7 cellular contexts compared by ENCODE assay signal in the genomic region with DNA sequence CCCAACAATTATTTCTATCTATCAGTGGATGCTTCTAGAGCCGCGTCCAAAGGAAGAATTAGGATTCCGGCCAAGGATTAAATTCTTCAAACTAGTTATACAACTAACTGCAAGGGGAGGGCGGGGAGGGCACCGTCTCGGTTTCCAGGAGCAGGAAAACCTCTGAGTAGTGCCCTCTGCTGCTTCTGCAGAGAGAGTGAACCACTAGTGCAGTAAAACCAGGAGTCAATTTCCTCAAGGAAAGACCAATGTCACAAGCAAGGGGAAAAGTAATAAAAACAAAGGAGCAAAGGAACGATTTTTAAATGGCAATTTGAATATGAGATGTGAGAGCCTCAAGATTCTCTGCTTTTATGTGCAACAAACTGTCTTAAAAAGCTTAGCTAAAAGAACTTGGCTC. TPM values are rescaled to one million over a fixed set of nuclear protein-coding genes. Genes with fewer than 3 reads are reported as not detected.
DNase-seq lines count a peak whose midpoint lies in the region; ATAC-seq, FAIRE-seq and TF ChIP-seq lines count a peak whose summit lies in the region.

No MANE protein-coding gene starts in this region.

- H3K27ac ChIP-seq in keratinocyte (ENCODE audit: control insufficient read depth, insufficient read depth, low read length): no peak overlapping the region

- no peak overlapping the region for H3K4me2 ChIP-seq in keratinocyte (ENCODE audit: control insufficient read depth, extremely low read depth, insufficient read depth, low read depth, low read length)

- ATAC-seq in GM19035 (IDR thresholded peaks at IDR 0.05; ENCODE audit: unreplicated experiment) (no peak), GM21737 (IDR thresholded peaks at IDR 0.05; ENCODE audit: unreplicated experiment) (no peak)

- no peak overlapping the region for H2AFZ ChIP-seq in keratinocyte (ENCODE audit: control insufficient read depth, low read length)

- H3K9ac ChIP-seq in keratinocyte (ENCODE audit: control insufficient read depth, extremely low read depth, insufficient read depth, low read length): no peak overlapping the region

- no peak overlapping the region for H3K4me3 ChIP-seq in astrocyte of the spinal cord (ENCODE audit: low read depth, low read length)
- H3K4me3 ChIP-seq in keratinocyte (ENCODE audit: control insufficient read depth in 2 of 3, extremely low read depth in 1 of 3, insufficient read depth in 2 of 3, low read depth in 1 of 3, low read length in 3 of 3): no peak overlapping the region

- in situ Hi-C loops in astrocyte of the spinal cord (cut with HindIII; ENCODE audit: low sequenced_read_pairs): no loop called here

- DNase-seq in HEK293T (ENCODE audit: extremely low spot score) (peak; percentile 46), astrocyte of the spinal cord (ENCODE audit: low read depth, low spot score) (peak; percentile 37), keratinocyte (ENCODE audit: low read depth, low spot score) (no peak), type B pancreatic cell (ENCODE audit: extremely low spot score, unreplicated experiment) (no peak), SHP77 (lab: John Stamatoyannopoulos, UW) (no peak)

- no peaks in the 10 kb centered on the region for H3K4me1 ChIP-seq in keratinocyte (ENCODE audit: control insufficient read depth, extremely low read depth, insufficient read depth, low read length)

- no peaks in the 10 kb centered on the region for H3K36me3 ChIP-seq in keratinocyte (ENCODE audit: control insufficient read depth in 2 of 2, extremely low read depth in 1 of 2, insufficient read depth in 2 of 2, low read length in 2 of 2)

- dilution Hi-C loops in keratinocyte (cut with MboI; ENCODE audit: extremely low pct_ligation_motif_present, low sequenced_read_pairs): no loop called here

- no peaks in the 10 kb centered on the region for H3K27me3 ChIP-seq in keratinocyte (ENCODE audit: control insufficient read depth, extremely low read depth, insufficient read depth, low read length)

- H3K4me1 Mint-ChIP-seq in type B pancreatic cell (ENCODE audit: unreplicated experiment): peaks cover 9% of the 10 kb centered on the region

- no peak overlapping the region for H3K27ac Mint-ChIP-seq in type B pancreatic cell

- POLR2A ChIA-PET in HEK293T (lab: Yijun Ruan, JAX): no interaction called here

- FAIRE-seq in keratinocyte (lab: Jason Lieb, UNC): peak; percentile 71

- CTCF ChIA-PET in HEK293T (lab: Yijun Ruan, JAX): interaction anchor here (3.7 kb wide), 1 partner anchor 57 kb away, joined by 13 read pairs; no protein-coding TSS in a partner anchor

- H3K9me3 ChIP-seq in keratinocyte (ENCODE audit: control insufficient read depth, low read depth, low read length): no peaks in the 10 kb centered on the region

- TF ChIP-seq CTCF in astrocyte of the spinal cord (IDR thresholded peaks at IDR 0.05; ENCODE audit: low read depth, low read length): peak; percentile 56
- TF ChIP-seq CTCF in keratinocyte (optimal IDR thresholded peaks at IDR 0.05 in 1 of 3, IDR thresholded peaks at IDR 0.05 in 1 of 3, conservative IDR thresholded peaks at IDR 0.05 in 1 of 3; ENCODE audit: extremely low read depth in 1 of 3, insufficient read depth in 2 of 3, low read length in 3 of 3): peak; percentile 24 to 63 (median 61)
- peak; percentile 62 for TF ChIP-seq CTCF in type B pancreatic cell (conservative IDR thresholded peaks at IDR 0.05)

- H3K9me3 Mint-ChIP-seq in type B pancreatic cell: no peaks in the 10 kb centered on the region

- H3K4me3 Mint-ChIP-seq in type B pancreatic cell: no peak overlapping the region

- no peaks in the 10 kb centered on the region for H4K20me1 ChIP-seq in keratinocyte (ENCODE audit: control insufficient read depth, extremely low read depth, insufficient read depth, low read length)

- no peaks in the 10 kb centered on the region for H3K27me3 Mint-ChIP-seq in type B pancreatic cell

- H3K9me1 ChIP-seq in keratinocyte (ENCODE audit: control insufficient read depth, extremely low read depth, insufficient read depth, low read length): no peaks in the 10 kb centered on the region

- H3K36me3 Mint-ChIP-seq in type B pancreatic cell: no peaks in the 10 kb centered on the region

- no peaks in the 10 kb centered on the region for H3K79me2 ChIP-seq in keratinocyte (ENCODE audit: control insufficient read depth, insufficient read depth, low read length)

TF ChIP-seq in HEK293T, 16 proteins besides CTCF, POLR2A, EP300 and RAD21:
- no peak for TF ChIP-seq ARNT (IDR thresholded peaks at IDR 0.05)
- TF ChIP-seq BHLHE40 (IDR thresholded peaks at IDR 0.05; ENCODE audit: borderline replicate concordance): no peak
- TF ChIP-seq FOXA1 (IDR thresholded peaks at IDR 0.05): no peak
- no peak for TF ChIP-seq ELF4 (IDR thresholded peaks at IDR 0.05)
- TF ChIP-seq FOXM1 (IDR thresholded peaks at IDR 0.05; ENCODE audit: borderline replicate concordance): no peak
- no peak for TF ChIP-seq NFRKB (IDR thresholded peaks at IDR 0.05)
- no peak for TF ChIP-seq CTBP1 (IDR thresholded peaks at IDR 0.05; ENCODE audit: borderline replicate concordance)
- TF ChIP-seq L3MBTL2 (conservative IDR thresholded peaks at IDR 0.05): no peak
- no peak for TF ChIP-seq SUZ12 (IDR thresholded peaks at IDR 0.05)
- TF ChIP-seq FOXK2 (IDR thresholded peaks at IDR 0.05): no peak
- TF ChIP-seq SP1 (IDR thresholded peaks at IDR 0.05): no peak
- TF ChIP-seq HDGF (IDR thresholded peaks at IDR 0.05; ENCODE audit: borderline replicate concordance): no peak
- no peak for TF ChIP-seq ZNF384 (IDR thresholded peaks at IDR 0.05)
- TF ChIP-seq LEF1 (IDR thresholded peaks at IDR 0.05; ENCODE audit: borderline replicate concordance): no peak

RNA-seq across cellular contexts. Expression of gene UBE2J1, which starts 16.5 kb away (rescaled TPM):
- polyA plus RNA-seq in keratinocyte: 17.0 to 26.7 TPM (median 19.7 TPM) in 3 replicates
- polyA plus RNA-seq in keratinocyte (2011; ENCODE audit: low read depth): 5.9 TPM
- 19.2 and 32.6 TPM in 2 replicates for polyA plus RNA-seq in keratinocyte (2011; cell fraction: cytosol; rRNA removed)
- 8.1 and 10.2 TPM in 2 replicates for polyA plus RNA-seq in keratinocyte (2011; cell fraction: nucleus; rRNA removed)
- 15.1 and 18.0 TPM in 2 replicates for polyA plus RNA-seq in keratinocyte (2012; ENCODE audit: low replicate concordance)
- 4.4 to 22.2 TPM (median 12.4 TPM) in 3 replicates for polyA minus RNA-seq in keratinocyte
- 14.6 TPM for polyA minus RNA-seq in keratinocyte (2011; cell fraction: cytosol; rRNA and poly(A)+ RNA removed)
- 4.5 and 7.6 TPM in 2 replicates for polyA minus RNA-seq in keratinocyte (2011; cell fraction: nucleus; rRNA and poly(A)+ RNA removed)
- 30.6 and 32.0 TPM in 2 replicates for total RNA-seq in type B pancreatic cell (ENCODE audit: low replicate concordance)

RNA-seq across cellular contexts. Expression of gene RRAGD, which starts 43.1 kb away (rescaled TPM):
- 0.03 to 0.86 TPM (median 0.18 TPM) in 3 replicates for polyA plus RNA-seq in keratinocyte
- polyA plus RNA-seq in keratinocyte (2011; ENCODE audit: low read depth): 2.5 TPM
- 0.32 and 1.3 TPM in 2 replicates for polyA plus RNA-seq in keratinocyte (2011; cell fraction: cytosol; rRNA removed)
- polyA plus RNA-seq in keratinocyte (2011; cell fraction: nucleus; rRNA removed): 0.24 and 0.38 TPM in 2 replicates
- polyA plus RNA-seq in keratinocyte (2012; ENCODE audit: low replicate concordance): 3.9 TPM in 1 of 2 replicates, not detected in the other
- polyA minus RNA-seq in keratinocyte: 0.20 TPM in 1 of 3 replicates, not detected in the others
- polyA minus RNA-seq in keratinocyte (2011; cell fraction: cytosol; rRNA and poly(A)+ RNA removed): not detected
- 0.42 and 1.1 TPM in 2 replicates for polyA minus RNA-seq in keratinocyte (2011; cell fraction: nucleus; rRNA and poly(A)+ RNA removed)
- 18.0 and 19.7 TPM in 2 replicates for total RNA-seq in type B pancreatic cell (ENCODE audit: low replicate concordance)

RNA-seq across cellular contexts. Expression of gene GABRR2, which starts 53.9 kb away (rescaled TPM):
- polyA plus RNA-seq in keratinocyte: 0.03 to 0.12 TPM in 2 of 3 replicates, not detected in the other
- 1.2 TPM for polyA plus RNA-seq in keratinocyte (2011; ENCODE audit: low read depth)
- polyA plus RNA-seq in keratinocyte (2011; cell fraction: cytosol; rRNA removed): not detected in 2 replicates
- polyA plus RNA-seq in keratinocyte (2011; cell fraction: nucleus; rRNA removed): 0.39 and 0.59 TPM in 2 replicates
- 0.52 TPM in 1 of 2 replicates, not detected in the other for polyA plus RNA-seq in keratinocyte (2012; ENCODE audit: low replicate concordance)
- polyA minus RNA-seq in keratinocyte: 0.59 TPM in 1 of 3 replicates, not detected in the others
- not detected for polyA minus RNA-seq in keratinocyte (2011; cell fraction: cytosol; rRNA and poly(A)+ RNA removed)
- polyA minus RNA-seq in keratinocyte (2011; cell fraction: nucleus; rRNA and poly(A)+ RNA removed): not detected in 2 replicates
- 0.92 TPM in 1 of 2 replicates, not detected in the other for total RNA-seq in type B pancreatic cell (ENCODE audit: low replicate concordance)

Comparison
In these comparisons a context has a peak if more than half of its experiments do, and no peak if none do; other contexts are left out.
1. DNase-seq: peak in HEK293T (single experiment) and astrocyte of the spinal cord (single experiment); none in keratinocyte (single experiment), type B pancreatic cell (single experiment) and SHP77 (0 of 2).
2. Peak in every context shown above with its lines, with median percentiles within 50 percentile points of each other: CTCF ChIP-seq.